8 cellular contexts compared by ENCODE assay signal in the genomic region with DNA sequence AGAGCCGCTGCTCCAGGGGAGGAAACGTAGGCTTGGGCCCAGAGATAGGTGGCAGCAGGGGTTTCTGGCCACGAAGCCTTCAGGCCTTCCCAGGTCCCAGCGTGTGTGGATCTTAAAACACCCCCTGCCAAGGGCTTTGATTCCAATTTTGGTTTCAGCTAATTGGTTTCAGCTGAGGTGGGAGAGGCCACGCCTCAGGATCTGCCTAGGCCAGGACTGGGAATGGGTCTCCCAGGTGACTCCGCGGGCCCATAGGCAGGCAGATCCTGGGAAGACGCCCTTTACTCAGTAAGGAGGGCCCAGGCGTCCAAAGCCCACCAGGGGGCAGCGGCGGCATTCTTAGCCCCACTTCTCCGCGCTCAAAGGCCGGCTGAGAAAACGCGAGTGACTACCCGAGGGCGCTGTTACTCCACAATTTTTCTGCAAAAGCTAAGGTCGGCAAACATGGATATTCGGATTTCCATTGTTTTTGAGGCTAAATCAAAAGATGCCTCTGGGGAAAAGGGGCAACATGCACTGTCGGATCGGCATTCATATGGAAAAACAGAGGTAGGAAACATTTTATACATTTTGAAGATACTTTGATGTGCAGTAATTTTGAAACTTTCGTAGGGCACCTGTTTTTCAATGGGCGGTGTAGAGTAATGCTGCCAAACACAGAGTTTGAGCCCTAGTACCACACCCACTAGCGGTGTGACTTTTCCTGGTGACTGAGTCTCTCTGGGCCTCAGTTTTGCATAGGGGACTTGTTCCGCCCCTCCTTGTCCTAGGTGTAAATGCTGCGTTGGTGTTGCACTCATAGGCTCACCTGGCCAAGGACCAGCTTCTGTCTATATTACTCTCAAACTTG. TPM values are rescaled to one million over a fixed set of nuclear protein-coding genes. Genes with fewer than 3 reads are reported as not detected.
A peak's percentile ranks its signal among the peaks of the same experiment; 100 is the strongest.
DNase-seq lines count a peak whose midpoint lies in the region; ATAC-seq and TF ChIP-seq lines count a peak whose summit lies in the region.

No MANE protein-coding gene starts in this region.

- H3K4me3 ChIP-seq in adipocyte (ENCODE audit: low read length) (peak overlapping the region; percentile 37), left ventricle myocardium inferior (peak overlapping the region; percentile 13)

- ATAC-seq in HG02642 (IDR thresholded peaks at IDR 0.05; ENCODE audit: poor library complexity, unreplicated experiment) (peak; percentile 93), GM19397 (IDR thresholded peaks at IDR 0.05; ENCODE audit: unreplicated experiment) (no peak)

- H3K36me3 ChIP-seq in adipocyte (ENCODE audit: control insufficient read depth, insufficient read depth, low read length, severe bottlenecking) (no peaks in the 10 kb centered on the region), left ventricle myocardium inferior (no peaks in the 10 kb centered on the region)

- peak overlapping the region; percentile 58 for H3K9ac ChIP-seq in adipocyte (ENCODE audit: low read length)

- H3K27me3 ChIP-seq in adipocyte (replicated peaks; ENCODE audit: control insufficient read depth, insufficient read depth, low read length) (no peaks in the 10 kb centered on the region), left ventricle myocardium inferior (ENCODE audit: low read depth) (no peaks in the 10 kb centered on the region)

- H3K4me1 ChIP-seq in adipocyte (ENCODE audit: control insufficient read depth, insufficient read depth, low read length) (peaks cover 24% of the 10 kb centered on the region), left ventricle myocardium inferior (peaks cover 10% of the 10 kb centered on the region)

- TF ChIP-seq CTCF in GM12874 (IDR thresholded peaks at IDR 0.05; ENCODE audit: insufficient read depth, low read depth, low read length) (peak; percentile 86), left ventricle myocardium inferior (IDR thresholded peaks at IDR 0.05; ENCODE audit: borderline replicate concordance) (peak; percentile 99)

- H3K9me3 ChIP-seq in adipocyte (ENCODE audit: control insufficient read depth, low read length) (no peaks in the 10 kb centered on the region), left ventricle myocardium inferior (replicated peaks) (no peaks in the 10 kb centered on the region)

- DNase-seq in NAMALWA (ENCODE audit: low spot score) (peak; percentile 81), SW480 (ENCODE audit: low spot score) (peak; percentile 67), adipocyte (ENCODE audit: low read depth) (peak; percentile 98), left ventricle myocardium inferior (peak; percentile 88), putamen (ENCODE audit: low spot score) (peak; percentile 42)

- intact Hi-C loops in left ventricle myocardium inferior (cut with micrococcal nuclease): loop anchor here (2.0 to 10.0 kb wide), 4 partner anchors 91 to 384 kb away; partner anchors contain the start of gene CCN1

- H3K27ac ChIP-seq in left ventricle myocardium inferior (replicated peaks): no peak overlapping the region

RNA-seq across cellular contexts. Expression of gene BCL10, which starts 31.8 kb away (rescaled TPM):
- 7.8 TPM for total RNA-seq in left ventricle myocardium inferior

RNA-seq across cellular contexts. Expression of gene C1orf52, which starts 48.8 kb away (rescaled TPM):
- total RNA-seq in left ventricle myocardium inferior: 18.5 TPM

Comparison
In these comparisons a context has a peak if more than half of its experiments do, and no peak if none do; other contexts are left out.
1. DNase-seq: peak in every context shown above with its lines; median percentile 98 in adipocyte; 88 in left ventricle myocardium inferior; 81 in NAMALWA; 67 in SW480; 42 in putamen.